In the genomic region with DNA sequence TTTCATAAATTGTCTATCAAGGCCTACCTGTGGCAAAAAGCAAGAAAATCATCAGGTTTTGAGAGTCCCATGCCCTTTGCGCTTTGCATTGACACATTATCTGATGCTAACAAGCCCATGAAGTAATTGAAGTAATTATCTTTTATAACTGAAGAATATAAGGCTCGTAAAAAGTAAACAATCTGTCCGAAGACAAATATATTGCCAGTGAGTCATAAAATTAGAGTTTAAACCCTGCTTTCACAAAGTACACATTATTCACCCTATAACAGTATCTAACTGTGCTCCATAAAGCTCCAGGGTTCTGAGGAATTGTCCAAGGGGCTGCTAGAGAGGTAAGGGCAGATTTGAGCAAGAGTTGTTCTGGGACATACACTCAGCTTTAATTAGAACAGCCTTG, we compare ENCODE assay signal across 1 cellular context.
TF ChIP-seq lines count a peak whose summit lies in the region.

No MANE protein-coding gene starts in this region.

TF ChIP-seq in HEK293, 187 proteins besides CTCF, POLR2A, EP300 and RAD21 (continued from another document):
- TF ChIP-seq IKZF3 (tag by site-specific recombination; IDR thresholded peaks at IDR 0.05), result peak; percentile 80
- TF ChIP-seq, protein P1, sequence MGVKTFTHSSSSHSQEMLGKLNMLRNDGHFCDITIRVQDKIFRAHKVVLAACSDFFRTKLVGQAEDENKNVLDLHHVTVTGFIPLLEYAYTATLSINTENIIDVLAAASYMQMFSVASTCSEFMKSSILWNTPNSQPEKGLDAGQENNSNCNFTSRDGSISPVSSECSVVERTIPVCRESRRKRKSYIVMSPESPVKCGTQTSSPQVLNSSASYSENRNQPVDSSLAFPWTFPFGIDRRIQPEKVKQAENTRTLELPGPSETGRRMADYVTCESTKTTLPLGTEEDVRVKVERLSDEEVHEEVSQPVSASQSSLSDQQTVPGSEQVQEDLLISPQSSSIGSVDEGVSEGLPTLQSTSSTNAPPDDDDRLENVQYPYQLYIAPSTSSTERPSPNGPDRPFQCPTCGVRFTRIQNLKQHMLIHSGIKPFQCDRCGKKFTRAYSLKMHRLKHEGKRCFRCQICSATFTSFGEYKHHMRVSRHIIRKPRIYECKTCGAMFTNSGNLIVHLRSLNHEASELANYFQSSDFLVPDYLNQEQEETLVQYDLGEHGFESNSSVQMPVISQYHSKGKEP (tag by site-specific recombination; IDR thresholded peaks at IDR 0.05), result 0 out of 2 replicates have a peak, but pooled peaks have one; percentile 15
- TF ChIP-seq, protein P2, sequence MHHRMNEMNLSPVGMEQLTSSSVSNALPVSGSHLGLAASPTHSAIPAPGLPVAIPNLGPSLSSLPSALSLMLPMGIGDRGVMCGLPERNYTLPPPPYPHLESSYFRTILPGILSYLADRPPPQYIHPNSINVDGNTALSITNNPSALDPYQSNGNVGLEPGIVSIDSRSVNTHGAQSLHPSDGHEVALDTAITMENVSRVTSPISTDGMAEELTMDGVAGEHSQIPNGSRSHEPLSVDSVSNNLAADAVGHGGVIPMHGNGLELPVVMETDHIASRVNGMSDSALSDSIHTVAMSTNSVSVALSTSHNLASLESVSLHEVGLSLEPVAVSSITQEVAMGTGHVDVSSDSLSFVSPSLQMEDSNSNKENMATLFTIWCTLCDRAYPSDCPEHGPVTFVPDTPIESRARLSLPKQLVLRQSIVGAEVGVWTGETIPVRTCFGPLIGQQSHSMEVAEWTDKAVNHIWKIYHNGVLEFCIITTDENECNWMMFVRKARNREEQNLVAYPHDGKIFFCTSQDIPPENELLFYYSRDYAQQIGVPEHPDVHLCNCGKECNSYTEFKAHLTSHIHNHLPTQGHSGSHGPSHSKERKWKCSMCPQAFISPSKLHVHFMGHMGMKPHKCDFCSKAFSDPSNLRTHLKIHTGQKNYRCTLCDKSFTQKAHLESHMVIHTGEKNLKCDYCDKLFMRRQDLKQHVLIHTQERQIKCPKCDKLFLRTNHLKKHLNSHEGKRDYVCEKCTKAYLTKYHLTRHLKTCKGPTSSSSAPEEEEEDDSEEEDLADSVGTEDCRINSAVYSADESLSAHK (tag by site-specific recombination; IDR thresholded peaks at IDR 0.05), result peak; percentile 62; the same call in 1 of the 2 replicates
- 0 out of 2 replicates have a peak, but pooled peaks have one; percentile 18 for TF ChIP-seq ZSCAN30 (tag by site-specific recombination; IDR thresholded peaks at IDR 0.05)
- peak; percentile 80; the same call in 1 of the 2 replicates for TF ChIP-seq ZNF792 (tag by site-specific recombination; IDR thresholded peaks at IDR 0.05)
- TF ChIP-seq ZNF664 (tag by site-specific recombination; IDR thresholded peaks at IDR 0.05), result no peak
- TF ChIP-seq, protein P3, sequence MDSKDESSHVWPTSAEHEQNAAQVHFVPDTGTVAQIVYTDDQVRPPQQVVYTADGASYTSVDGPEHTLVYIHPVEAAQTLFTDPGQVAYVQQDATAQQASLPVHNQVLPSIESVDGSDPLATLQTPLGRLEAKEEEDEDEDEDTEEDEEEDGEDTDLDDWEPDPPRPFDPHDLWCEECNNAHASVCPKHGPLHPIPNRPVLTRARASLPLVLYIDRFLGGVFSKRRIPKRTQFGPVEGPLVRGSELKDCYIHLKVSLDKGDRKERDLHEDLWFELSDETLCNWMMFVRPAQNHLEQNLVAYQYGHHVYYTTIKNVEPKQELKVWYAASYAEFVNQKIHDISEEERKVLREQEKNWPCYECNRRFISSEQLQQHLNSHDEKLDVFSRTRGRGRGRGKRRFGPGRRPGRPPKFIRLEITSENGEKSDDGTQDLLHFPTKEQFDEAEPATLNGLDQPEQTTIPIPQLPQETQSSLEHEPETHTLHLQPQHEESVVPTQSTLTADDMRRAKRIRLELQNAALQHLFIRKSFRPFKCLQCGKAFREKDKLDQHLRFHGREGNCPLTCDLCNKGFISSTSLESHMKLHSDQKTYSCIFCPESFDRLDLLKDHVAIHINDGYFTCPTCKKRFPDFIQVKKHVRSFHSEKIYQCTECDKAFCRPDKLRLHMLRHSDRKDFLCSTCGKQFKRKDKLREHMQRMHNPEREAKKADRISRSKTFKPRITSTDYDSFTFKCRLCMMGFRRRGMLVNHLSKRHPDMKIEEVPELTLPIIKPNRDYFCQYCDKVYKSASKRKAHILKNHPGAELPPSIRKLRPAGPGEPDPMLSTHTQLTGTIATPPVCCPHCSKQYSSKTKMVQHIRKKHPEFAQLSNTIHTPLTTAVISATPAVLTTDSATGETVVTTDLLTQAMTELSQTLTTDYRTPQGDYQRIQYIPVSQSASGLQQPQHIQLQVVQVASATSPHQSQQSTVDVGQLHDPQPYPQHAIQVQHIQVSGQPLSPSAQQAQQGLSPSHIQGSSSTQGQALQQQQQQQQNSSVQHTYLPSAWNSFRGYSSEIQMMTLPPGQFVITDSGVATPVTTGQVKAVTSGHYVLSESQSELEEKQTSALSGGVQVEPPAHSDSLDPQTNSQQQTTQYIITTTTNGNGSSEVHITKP (tag by site-specific recombination; IDR thresholded peaks at IDR 0.05), result peak; percentile 46; the same call in 1 of the 2 replicates
- TF ChIP-seq, protein P4, sequence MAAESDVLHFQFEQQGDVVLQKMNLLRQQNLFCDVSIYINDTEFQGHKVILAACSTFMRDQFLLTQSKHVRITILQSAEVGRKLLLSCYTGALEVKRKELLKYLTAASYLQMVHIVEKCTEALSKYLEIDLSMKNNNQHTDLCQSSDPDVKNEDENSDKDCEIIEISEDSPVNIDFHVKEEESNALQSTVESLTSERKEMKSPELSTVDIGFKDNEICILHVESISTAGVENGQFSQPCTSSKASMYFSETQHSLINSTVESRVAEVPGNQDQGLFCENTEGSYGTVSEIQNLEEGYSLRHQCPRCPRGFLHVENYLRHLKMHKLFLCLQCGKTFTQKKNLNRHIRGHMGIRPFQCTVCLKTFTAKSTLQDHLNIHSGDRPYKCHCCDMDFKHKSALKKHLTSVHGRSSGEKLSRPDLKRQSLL (tag by site-specific recombination; IDR thresholded peaks at IDR 0.05), result 0 out of 2 replicates have a peak, but pooled peaks have one; percentile 31
- TF ChIP-seq, protein P5, sequence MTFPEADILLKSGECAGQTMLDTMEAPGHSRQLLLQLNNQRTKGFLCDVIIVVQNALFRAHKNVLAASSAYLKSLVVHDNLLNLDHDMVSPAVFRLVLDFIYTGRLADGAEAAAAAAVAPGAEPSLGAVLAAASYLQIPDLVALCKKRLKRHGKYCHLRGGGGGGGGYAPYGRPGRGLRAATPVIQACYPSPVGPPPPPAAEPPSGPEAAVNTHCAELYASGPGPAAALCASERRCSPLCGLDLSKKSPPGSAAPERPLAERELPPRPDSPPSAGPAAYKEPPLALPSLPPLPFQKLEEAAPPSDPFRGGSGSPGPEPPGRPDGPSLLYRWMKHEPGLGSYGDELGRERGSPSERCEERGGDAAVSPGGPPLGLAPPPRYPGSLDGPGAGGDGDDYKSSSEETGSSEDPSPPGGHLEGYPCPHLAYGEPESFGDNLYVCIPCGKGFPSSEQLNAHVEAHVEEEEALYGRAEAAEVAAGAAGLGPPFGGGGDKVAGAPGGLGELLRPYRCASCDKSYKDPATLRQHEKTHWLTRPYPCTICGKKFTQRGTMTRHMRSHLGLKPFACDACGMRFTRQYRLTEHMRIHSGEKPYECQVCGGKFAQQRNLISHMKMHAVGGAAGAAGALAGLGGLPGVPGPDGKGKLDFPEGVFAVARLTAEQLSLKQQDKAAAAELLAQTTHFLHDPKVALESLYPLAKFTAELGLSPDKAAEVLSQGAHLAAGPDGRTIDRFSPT (tag by site-specific recombination; IDR thresholded peaks at IDR 0.05), result peak; percentile 48; the same call in 1 of the 2 replicates
- TF ChIP-seq BCL11B (tag by site-specific recombination; IDR thresholded peaks at IDR 0.05; ENCODE audit: low read depth), result 0 out of 2 replicates have a peak, but pooled peaks have one; percentile 40
- peak; percentile 87 for TF ChIP-seq ZNF843 (tag by site-specific recombination; IDR thresholded peaks at IDR 0.05)
- no peak for TF ChIP-seq ZNF621 (tag by site-specific recombination; IDR thresholded peaks at IDR 0.05)
- TF ChIP-seq ZNF2 (tag by site-specific recombination; IDR thresholded peaks at IDR 0.05), result 0 out of 2 replicates have a peak, but pooled peaks have one; percentile 7
- TF ChIP-seq, protein P6, sequence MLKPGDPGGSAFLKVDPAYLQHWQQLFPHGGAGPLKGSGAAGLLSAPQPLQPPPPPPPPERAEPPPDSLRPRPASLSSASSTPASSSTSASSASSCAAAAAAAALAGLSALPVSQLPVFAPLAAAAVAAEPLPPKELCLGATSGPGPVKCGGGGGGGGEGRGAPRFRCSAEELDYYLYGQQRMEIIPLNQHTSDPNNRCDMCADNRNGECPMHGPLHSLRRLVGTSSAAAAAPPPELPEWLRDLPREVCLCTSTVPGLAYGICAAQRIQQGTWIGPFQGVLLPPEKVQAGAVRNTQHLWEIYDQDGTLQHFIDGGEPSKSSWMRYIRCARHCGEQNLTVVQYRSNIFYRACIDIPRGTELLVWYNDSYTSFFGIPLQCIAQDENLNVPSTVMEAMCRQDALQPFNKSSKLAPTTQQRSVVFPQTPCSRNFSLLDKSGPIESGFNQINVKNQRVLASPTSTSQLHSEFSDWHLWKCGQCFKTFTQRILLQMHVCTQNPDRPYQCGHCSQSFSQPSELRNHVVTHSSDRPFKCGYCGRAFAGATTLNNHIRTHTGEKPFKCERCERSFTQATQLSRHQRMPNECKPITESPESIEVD (tag by site-specific recombination; IDR thresholded peaks at IDR 0.05), result peak; percentile 92
- TF ChIP-seq ZNF548 (tag by site-specific recombination; IDR thresholded peaks at IDR 0.05), result no peak
